Comparison of ENCODE assay signal across 19 cellular contexts in genomic region chr3:31624054-31624709, GRCh38.
DNase-seq lines count a peak whose midpoint lies in the region; ATAC-seq and TF ChIP-seq lines count a peak whose summit lies in the region.
"Had no signal": no experiment of that assay in that cellular context is flagged by ENCODE, and none has a peak within 500 bp of the region (broad histone marks: within the 10 kb centered on the region; RNA-seq: fewer than 3 reads in every experiment).

No MANE protein-coding gene starts in this region.

- H3K27ac Mint-ChIP-seq in activated T-helper 17 cell treated with anti-CD3 and anti-CD28 coated beads, Interleukin-2, amount 50 U/mL, for 72 hours: peak overlapping the region; percentile 70

- no peak overlapping the region for H3K27ac ChIP-seq in hepatocyte
- H3K27ac ChIP-seq: coronary artery, foreskin keratinocyte, right lobe of liver, testis, VCaP had no signal

- H3K36me3 ChIP-seq in hepatocyte (replicated peaks; ENCODE audit: insufficient read depth, low read depth): no peaks in the 10 kb centered on the region

- H3K4me3 Mint-ChIP-seq in activated T-helper 17 cell treated with anti-CD3 and anti-CD28 coated beads, Interleukin-2, amount 50 U/mL, for 72 hours: no peak overlapping the region

- H3K27me3 Mint-ChIP-seq in activated T-helper 17 cell treated with anti-CD3 and anti-CD28 coated beads, Interleukin-2, amount 50 U/mL, for 72 hours: no peaks in the 10 kb centered on the region

- ATAC-seq in GM18867 (IDR thresholded peaks at IDR 0.05; ENCODE audit: unreplicated experiment): peak; percentile 47
- ATAC-seq in GM21423 (IDR thresholded peaks at IDR 0.05; ENCODE audit: unreplicated experiment): peak; percentile 37
- peak; percentile 48 for ATAC-seq in HG03196 (IDR thresholded peaks at IDR 0.05; ENCODE audit: unreplicated experiment)
- no peak for ATAC-seq in activated T-helper 17 cell treated with anti-CD3 and anti-CD28 coated beads, Interleukin-2, amount 50 U/mL, for 72 hours (replicated peaks)
- no peak for ATAC-seq in HG03175 (IDR thresholded peaks at IDR 0.05; ENCODE audit: unreplicated experiment)
- ATAC-seq in GM18498 (IDR thresholded peaks at IDR 0.05; ENCODE audit: unreplicated experiment): no peak
- ATAC-seq: foreskin keratinocyte, left colon, right lobe of liver had no signal

- H3K4me1 ChIP-seq in hepatocyte (ENCODE audit: insufficient read depth): no peaks in the 10 kb centered on the region
- H3K4me1 ChIP-seq: Caco-2, right lobe of liver, testis had no signal

- no peak for TF ChIP-seq CTCF in hepatocyte (IDR thresholded peaks at IDR 0.05; ENCODE audit: poor library complexity)

- 97% methylated on average over 7 of the region's 7 CpGs for WGBS in hepatocyte (ENCODE audit: low lambda C conversion rate, missing lambda C conversion rate)

- peaks cover 22% of the 10 kb centered on the region for H3K4me1 Mint-ChIP-seq in activated T-helper 17 cell treated with anti-CD3 and anti-CD28 coated beads, Interleukin-2, amount 50 U/mL, for 72 hours

- H3K9me3 ChIP-seq in hepatocyte (ENCODE audit: low read depth): no peaks in the 10 kb centered on the region
- H3K9me3 ChIP-seq: Caco-2, right lobe of liver, testis had no signal

- no peak for DNase-seq in hepatocyte (ENCODE audit: low spot score)
- DNase-seq: activated naive CD4-positive, alpha-beta T cell treated with Interleukin-2 at 50 U/mL for 16 hours; AML-193; Caco-2; foreskin keratinocyte; GOT3; left colon; occipital lobe; right lobe of liver; stimulated activated CD4-positive, alpha-beta T cell treated with anti-CD3 and anti-CD28 coated beads, Interleukin-2, amount 100 ng/mL, for 48 hours; testis had no signal

- no peaks in the 10 kb centered on the region for H3K27me3 ChIP-seq in hepatocyte
- H3K27me3 ChIP-seq: foreskin keratinocyte, right lobe of liver, testis had no signal

- no peaks in the 10 kb centered on the region for H3K9me3 Mint-ChIP-seq in activated T-helper 17 cell treated with anti-CD3 and anti-CD28 coated beads, Interleukin-2, amount 50 U/mL, for 72 hours

- H3K4me2 ChIP-seq in hepatocyte: no peak overlapping the region

- no peaks in the 10 kb centered on the region for H4K20me1 ChIP-seq in hepatocyte (ENCODE audit: insufficient read depth, poor library complexity, severe bottlenecking)

- H2AFZ ChIP-seq in hepatocyte: no peak overlapping the region

- no peaks in the 10 kb centered on the region for H3K9me2 ChIP-seq in hepatocyte (replicated peaks; ENCODE audit: insufficient read depth)

- H3K36me3 Mint-ChIP-seq in activated T-helper 17 cell treated with anti-CD3 and anti-CD28 coated beads, Interleukin-2, amount 50 U/mL, for 72 hours (ENCODE audit: low read depth): peaks cover 96% of the 10 kb centered on the region

- no peak overlapping the region for H3K4me3 ChIP-seq in hepatocyte
- H3K4me3 ChIP-seq: coronary artery, right lobe of liver, testis had no signal

- no peaks in the 10 kb centered on the region for H3K79me2 ChIP-seq in hepatocyte

Comparison
In these comparisons a context has a peak if more than half of its experiments do, and no peak if none do; other contexts are left out.
1. ATAC-seq: peak in GM18867 (single experiment), GM21423 (single experiment) and HG03196 (single experiment); none in activated T-helper 17 cell treated with anti-CD3 and anti-CD28 coated beads, Interleukin-2, amount 50 U/mL, for 72 hours (single experiment), HG03175 (single experiment) and GM18498 (single experiment).